ENCODE assay signal across 26 cellular contexts in genomic region chr14:63220526-63220925, GRCh38. TPM values are rescaled to one million over a fixed set of nuclear protein-coding genes. Genes with fewer than 3 reads are reported as not detected.
"Had no signal": no experiment of that assay in that cellular context is flagged by ENCODE, and none has a peak within 500 bp of the region (broad histone marks: within the 10 kb centered on the region; RNA-seq: fewer than 3 reads in every experiment).

No MANE protein-coding gene starts in this region.

- H3K27ac Mint-ChIP-seq: naive thymus-derived CD8-positive, alpha-beta T cell; natural killer cell treated with Interleukin-12 subunit alpha and Interleukin-12 subunit beta and Interleukin-15 and Interleukin-18, amount 100 ng/mL, for 72 hours; nephron progenitor cell; stimulated activated effector memory CD8-positive, alpha-beta T cell treated with anti-CD3 and anti-CD28 coated beads, Interleukin-12 subunit alpha, Interleukin-12 subunit beta, amount 100 ng/mL, for 72 hours; stimulated activated naive B cell treated with anti-CD40 and anti-IgM and Interleukin-4, amounts not matched to agents 10 μg/mL and 1 μg/mL and 100 μg/mL, for 72 hours; stimulated activated naive CD8-positive, alpha-beta T cell treated with anti-CD3 and anti-CD28 coated beads, Interleukin-15, Interleukin-2, amounts not matched to agents 100 ng/mL and 50 ng/mL, for 24 hours had no signal

- H3K4me1 Mint-ChIP-seq: naive thymus-derived CD8-positive, alpha-beta T cell; stimulated activated effector memory CD8-positive, alpha-beta T cell treated with anti-CD3 and anti-CD28 coated beads, Interleukin-12 subunit alpha, Interleukin-12 subunit beta, amount 100 ng/mL, for 72 hours; stimulated activated naive B cell treated with anti-CD40 and anti-IgM and Interleukin-4, amounts not matched to agents 10 μg/mL and 1 μg/mL and 100 μg/mL, for 72 hours had no signal

- H3K4me3 ChIP-seq: pancreas, prostate gland, right lobe of liver, sigmoid colon, stomach, thoracic aorta, thyroid gland, tibial nerve, upper lobe of left lung had no signal

- H3K27ac ChIP-seq: neutrophil, pancreas, prostate gland, right lobe of liver, thoracic aorta, thyroid gland, tibial nerve, upper lobe of left lung had no signal

- H3K36me3 ChIP-seq: neutrophil, pancreas, prostate gland, right lobe of liver, sigmoid colon, stomach, thoracic aorta, thyroid gland, upper lobe of left lung had no signal

- DNase-seq: naive thymus-derived CD8-positive, alpha-beta T cell; nephron progenitor cell; nucleus accumbens; pancreas; right cardiac atrium; right lobe of liver; sigmoid colon; small intestine; stimulated activated CD4-positive, alpha-beta T cell treated with anti-CD3 and anti-CD28 coated beads, Interleukin-15, amount 100 ng/mL, for 24 hours; stimulated activated CD4-positive, alpha-beta T cell treated with anti-CD3 and anti-CD28 coated beads, Interleukin-2, amount 100 ng/mL, for 24 hours; stimulated activated CD4-positive, alpha-beta T cell treated with anti-CD3 and anti-CD28 coated beads, Interleukin-2, amount 100 ng/mL, for 48 hours; stimulated activated CD4-positive, alpha-beta T cell treated with anti-CD3 and anti-CD28 coated beads, Interleukin-4, amount 100 ng/mL, for 24 hours; stimulated activated naive B cell treated with anti-CD40 and anti-IgM and Interleukin-4, amounts not matched to agents 10 μg/mL and 1 μg/mL and 100 μg/mL, for 72 hours; stimulated activated naive CD4-positive, alpha-beta T cell treated with Interleukin-2 at 50 U/mL for 16 hours; stomach; thyroid gland; trophoblast cell; upper lobe of left lung had no signal

- H3K36me3 Mint-ChIP-seq: natural killer cell treated with Interleukin-12 subunit alpha and Interleukin-12 subunit beta and Interleukin-15 and Interleukin-18, amount 100 ng/mL, for 72 hours; stimulated activated effector memory CD8-positive, alpha-beta T cell treated with anti-CD3 and anti-CD28 coated beads, Interleukin-12 subunit alpha, Interleukin-12 subunit beta, amount 100 ng/mL, for 72 hours; stimulated activated naive B cell treated with anti-CD40 and anti-IgM and Interleukin-4, amounts not matched to agents 10 μg/mL and 1 μg/mL and 100 μg/mL, for 72 hours had no signal

- H3K4me1 ChIP-seq: pancreas, prostate gland, right lobe of liver, thyroid gland had no signal

- H3K9me3 Mint-ChIP-seq: natural killer cell treated with Interleukin-12 subunit alpha and Interleukin-12 subunit beta and Interleukin-15 and Interleukin-18, amount 100 ng/mL, for 72 hours; nephron progenitor cell; stimulated activated effector memory CD8-positive, alpha-beta T cell treated with anti-CD3 and anti-CD28 coated beads, Interleukin-12 subunit alpha, Interleukin-12 subunit beta, amount 100 ng/mL, for 72 hours; stimulated activated naive B cell treated with anti-CD40 and anti-IgM and Interleukin-4, amounts not matched to agents 10 μg/mL and 1 μg/mL and 100 μg/mL, for 72 hours; stimulated activated naive CD8-positive, alpha-beta T cell treated with anti-CD3 and anti-CD28 coated beads, Interleukin-15, Interleukin-2, amounts not matched to agents 100 ng/mL and 50 ng/mL, for 24 hours had no signal

- H3K9me3 ChIP-seq: neutrophil, pancreas, prostate gland, right lobe of liver, sigmoid colon, stomach, thoracic aorta, thyroid gland, tibial nerve, upper lobe of left lung had no signal

- H3K4me3 Mint-ChIP-seq: naive thymus-derived CD8-positive, alpha-beta T cell; natural killer cell treated with Interleukin-12 subunit alpha and Interleukin-12 subunit beta and Interleukin-15 and Interleukin-18, amount 100 ng/mL, for 72 hours; nephron progenitor cell; neural crest cell; stimulated activated effector memory CD8-positive, alpha-beta T cell treated with anti-CD3 and anti-CD28 coated beads, Interleukin-12 subunit alpha, Interleukin-12 subunit beta, amount 100 ng/mL, for 72 hours; stimulated activated naive B cell treated with anti-CD40 and anti-IgM and Interleukin-4, amounts not matched to agents 10 μg/mL and 1 μg/mL and 100 μg/mL, for 72 hours; stimulated activated naive CD8-positive, alpha-beta T cell treated with anti-CD3 and anti-CD28 coated beads, Interleukin-15, Interleukin-2, amounts not matched to agents 100 ng/mL and 50 ng/mL, for 24 hours had no signal

- H3K27me3 ChIP-seq: neutrophil, pancreas, right lobe of liver, sigmoid colon, stomach, thyroid gland, tibial nerve, upper lobe of left lung had no signal

RNA-seq across cellular contexts. Expression of gene RHOJ, which starts 16.3 kb away (rescaled TPM):
- total RNA-seq: naive thymus-derived CD8-positive, alpha-beta T cell; natural killer cell treated with Interleukin-12 subunit alpha and Interleukin-12 subunit beta and Interleukin-15 and Interleukin-18, amount 100 ng/mL, for 72 hours had no signal
